ENCODE assay signal across 8 cellular contexts in genomic region chr2:96344011-96344410, GRCh38. TPM values are rescaled to one million over a fixed set of nuclear protein-coding genes. Genes with fewer than 3 reads are reported as not detected.
A peak's percentile ranks its signal among the peaks of the same experiment; 100 is the strongest.
DNase-seq lines count a peak whose midpoint lies in the region; ATAC-seq and TF ChIP-seq lines count a peak whose summit lies in the region.

No MANE protein-coding gene starts in this region.

- H3K4me3 ChIP-seq in lower lobe of right lung = no peak overlapping the region

- no peaks in the 10 kb centered on the region for H3K36me3 ChIP-seq in lower lobe of right lung

- H3K4me1 ChIP-seq in lower lobe of right lung = no peaks in the 10 kb centered on the region

- peak overlapping the region; percentile 83 for H3K27ac Mint-ChIP-seq in T-helper 2 cell treated with Interferon-gamma antibody and Interleukin-4, amounts not matched to agents 5 μg/mL and 100 μg/mL, for 36 hours
- H3K27ac Mint-ChIP-seq in nephron progenitor cell = no peak overlapping the region

- H3K4me3 Mint-ChIP-seq in T-helper 2 cell treated with Interferon-gamma antibody and Interleukin-4, amounts not matched to agents 5 μg/mL and 100 μg/mL, for 36 hours = peak overlapping the region; percentile 61
- no peak overlapping the region for H3K4me3 Mint-ChIP-seq in nephron progenitor cell

- H3K36me3 Mint-ChIP-seq in T-helper 2 cell treated with Interferon-gamma antibody and Interleukin-4, amounts not matched to agents 5 μg/mL and 100 μg/mL, for 36 hours (ENCODE audit: low read depth) = peaks cover 72% of the 10 kb centered on the region
- H3K36me3 Mint-ChIP-seq in nephron progenitor cell (ENCODE audit: low read depth) = peaks cover 55% of the 10 kb centered on the region

- no peaks in the 10 kb centered on the region for H3K27me3 ChIP-seq in lower lobe of right lung (ENCODE audit: low read depth)

- H3K27ac ChIP-seq in lower lobe of right lung = peak overlapping the region; percentile 41

- DNase-seq in T-helper 2 cell treated with Interferon-gamma antibody and Interleukin-4, amounts not matched to agents 5 μg/mL and 100 μg/mL, for 36 hours (ENCODE audit: low spot score) = peak; percentile 76
- DNase-seq in lower lobe of right lung = no peak
- no peak for DNase-seq in SKM-1 treated with dmso at 0.1 percent for 144 hours (lab: John Stamatoyannopoulos, UW; ENCODE audit: unreplicated experiment)
- no peak for DNase-seq in nephron progenitor cell
- DNase-seq in NCI-H2029 treated with DMSO at 0.1 percent for 48 hours (lab: John Stamatoyannopoulos, UW) = no peak
- DNase-seq in DMS153 (lab: John Stamatoyannopoulos, UW) = no peak

- peaks cover 65% of the 10 kb centered on the region for H3K4me1 Mint-ChIP-seq in T-helper 2 cell treated with Interferon-gamma antibody and Interleukin-4, amounts not matched to agents 5 μg/mL and 100 μg/mL, for 36 hours (ENCODE audit: low read depth)
- no peaks in the 10 kb centered on the region for H3K4me1 Mint-ChIP-seq in nephron progenitor cell

- TF ChIP-seq CTCF in lower lobe of right lung (IDR thresholded peaks at IDR 0.05) (no peak), nephron progenitor cell (IDR thresholded peaks at IDR 0.05) (no peak)

- no peaks in the 10 kb centered on the region for H3K9me3 ChIP-seq in lower lobe of right lung

- intact Hi-C loops in lower lobe of right lung (cut with DNase I) = no loop called here

- H3K9me3 Mint-ChIP-seq in T-helper 2 cell treated with Interferon-gamma antibody and Interleukin-4, amounts not matched to agents 5 μg/mL and 100 μg/mL, for 36 hours = no peaks in the 10 kb centered on the region
- H3K9me3 Mint-ChIP-seq in nephron progenitor cell = peaks cover 4% of the 10 kb centered on the region

- ATAC-seq in GM18511 (IDR thresholded peaks at IDR 0.05; ENCODE audit: unreplicated experiment) (peak; percentile 96), HG02610 (IDR thresholded peaks at IDR 0.05; ENCODE audit: unreplicated experiment) (peak; percentile 93), lower lobe of right lung (peak; percentile 77 to 83)

- no peaks in the 10 kb centered on the region for H3K27me3 Mint-ChIP-seq in T-helper 2 cell treated with Interferon-gamma antibody and Interleukin-4, amounts not matched to agents 5 μg/mL and 100 μg/mL, for 36 hours (ENCODE audit: low read depth)
- H3K27me3 Mint-ChIP-seq in nephron progenitor cell (ENCODE audit: low read depth, poor library complexity) = peaks cover 3% of the 10 kb centered on the region

RNA-seq across cellular contexts. Expression of gene NCAPH, which starts 8.4 kb away (rescaled TPM):
- 1.2 TPM for total RNA-seq in lower lobe of right lung

RNA-seq across cellular contexts. Expression of gene ITPRIPL1, which starts 18.9 kb away (rescaled TPM):
- 1.9 TPM for total RNA-seq in lower lobe of right lung

RNA-seq across cellular contexts. Expression of gene SNRNP200, which starts 38.7 kb away (rescaled TPM):
- total RNA-seq in lower lobe of right lung = 95.3 TPM
